ENCODE assay signal across 13 cellular contexts in the genomic region with DNA sequence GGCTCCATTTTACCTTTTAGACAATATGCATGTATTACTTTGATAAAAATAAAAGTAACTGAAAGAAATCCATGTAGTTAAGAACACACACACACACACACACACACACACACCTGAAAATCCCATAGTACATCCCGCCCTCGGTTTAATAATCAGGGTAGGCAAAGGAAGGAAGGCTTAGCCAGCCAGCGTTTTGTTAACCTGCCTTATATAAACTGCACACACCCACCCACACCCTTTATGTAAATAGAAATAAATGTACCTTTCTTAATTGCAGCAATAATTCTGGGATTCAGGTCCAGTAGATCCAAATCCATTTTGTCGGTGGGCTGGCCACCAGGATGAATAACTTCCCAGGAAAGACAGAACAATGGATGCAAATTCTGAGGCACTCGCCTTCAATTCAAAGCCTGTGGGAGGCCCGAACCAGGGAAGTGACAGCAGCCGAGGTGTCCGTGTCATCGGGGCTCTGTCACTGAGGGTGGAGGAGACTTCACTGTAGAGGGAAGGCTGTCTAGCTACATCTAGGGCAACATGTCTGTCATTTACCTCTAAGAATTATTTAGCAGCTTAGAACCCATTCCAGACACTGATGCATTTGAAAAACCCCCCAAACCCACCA. TPM values are rescaled to one million over a fixed set of nuclear protein-coding genes. Genes with fewer than 3 reads are reported as not detected.
DNase-seq lines count a peak whose midpoint lies in the region; TF ChIP-seq lines count a peak whose summit lies in the region.
"Had no signal": no experiment of that assay in that cellular context is flagged by ENCODE, and none has a peak within 500 bp of the region (broad histone marks: within the 10 kb centered on the region; RNA-seq: fewer than 3 reads in every experiment).

No MANE protein-coding gene starts in this region.

- H3K36me3 ChIP-seq in HEK293 (ENCODE audit: control insufficient read depth in 2 of 2, insufficient read depth in 1 of 2, low read length in 2 of 2) (peaks cover 15 to 79% of the 10 kb centered on the region in 2 experiments), Peyer's patch (peaks cover 0 to 2% (median 0%) of the 10 kb centered on the region in 3 donors)
- H3K36me3 ChIP-seq: cardiac muscle cell had no signal

- CTCF ChIA-PET in HEK293 (lab: Yijun Ruan, JAX) = no interaction called here

- H3K9me3 ChIP-seq in HEK293 (ENCODE audit: control insufficient read depth, insufficient read depth, low read depth, low read length) (no peaks in the 10 kb centered on the region), Peyer's patch (no peaks in the 10 kb centered on the region)

- no peak overlapping the region for H3K4me3 ChIP-seq in HEK293 (ENCODE audit: low read depth, low read length)
- H3K4me3 ChIP-seq in Peyer's patch = no peak overlapping the region
- no peak overlapping the region for H3K4me3 ChIP-seq in skin epidermis
- H3K4me3 ChIP-seq: cardiac muscle cell had no signal

- POLR2A ChIA-PET in HEK293 (lab: Yijun Ruan, JAX) = no interaction called here

- TF ChIP-seq POLR2A in Peyer's patch (IDR thresholded peaks at IDR 0.05) = no peak

- H3K27ac ChIP-seq in HEK293 (ENCODE audit: extremely low read depth, low read depth, low read length) = no peak overlapping the region
- peak overlapping the region; percentile 5 to 77 (median 50) for H3K27ac ChIP-seq in Peyer's patch
- peak overlapping the region; percentile 93 for H3K27ac ChIP-seq in epithelial cell of prostate
- H3K27ac ChIP-seq in skin epidermis = peak overlapping the region in 16 of 21 experiments; percentile 16 to 85 (median 74)
- H3K27ac ChIP-seq: cardiac muscle cell had no signal

- DNase-seq in Peyer's patch = no peak
- DNase-seq in epithelial cell of prostate (ENCODE audit: low read depth, low spot score) = no peak
- no peak for DNase-seq in NCI-H82 treated with DMSO at 0.1 percent for 48 hours (lab: John Stamatoyannopoulos, UW; ENCODE audit: unreplicated experiment)
- DNase-seq in T1000 (lab: John Stamatoyannopoulos, UW) = no peak
- DNase-seq in activated naive CD4-positive, alpha-beta T cell treated with anti-CD3 and anti-CD28 coated beads, Interleukin-2, amount 50 U/mL, for 16 hours = no peak
- DNase-seq: activated CD4-positive, alpha-beta T cell treated with anti-CD3 and anti-CD28 coated beads for 1 hour; CD8-positive, alpha-beta T cell; HFFc6; NCI-H1105; NCI-H774 had no signal

- H3K4me1 ChIP-seq in HEK293 (ENCODE audit: control insufficient read depth, insufficient read depth, low read length) = peaks cover 3% of the 10 kb centered on the region; the same call in 1 of the 2 replicates
- peaks cover 4 to 49% (median 9%) of the 10 kb centered on the region in 4 donors for H3K4me1 ChIP-seq in Peyer's patch

- no peak for TF ChIP-seq CTCF in HEK293 (tag by site-specific recombination; IDR thresholded peaks at IDR 0.05)
- no peak for TF ChIP-seq CTCF in Peyer's patch (IDR thresholded peaks at IDR 0.05)

- no peaks in the 10 kb centered on the region for H3K27me3 ChIP-seq in Peyer's patch
- H3K27me3 ChIP-seq: cardiac muscle cell had no signal

TF ChIP-seq in HEK293, 187 proteins besides CTCF, POLR2A, EP300 and RAD21:
- TF ChIP-seq, protein P1, sequence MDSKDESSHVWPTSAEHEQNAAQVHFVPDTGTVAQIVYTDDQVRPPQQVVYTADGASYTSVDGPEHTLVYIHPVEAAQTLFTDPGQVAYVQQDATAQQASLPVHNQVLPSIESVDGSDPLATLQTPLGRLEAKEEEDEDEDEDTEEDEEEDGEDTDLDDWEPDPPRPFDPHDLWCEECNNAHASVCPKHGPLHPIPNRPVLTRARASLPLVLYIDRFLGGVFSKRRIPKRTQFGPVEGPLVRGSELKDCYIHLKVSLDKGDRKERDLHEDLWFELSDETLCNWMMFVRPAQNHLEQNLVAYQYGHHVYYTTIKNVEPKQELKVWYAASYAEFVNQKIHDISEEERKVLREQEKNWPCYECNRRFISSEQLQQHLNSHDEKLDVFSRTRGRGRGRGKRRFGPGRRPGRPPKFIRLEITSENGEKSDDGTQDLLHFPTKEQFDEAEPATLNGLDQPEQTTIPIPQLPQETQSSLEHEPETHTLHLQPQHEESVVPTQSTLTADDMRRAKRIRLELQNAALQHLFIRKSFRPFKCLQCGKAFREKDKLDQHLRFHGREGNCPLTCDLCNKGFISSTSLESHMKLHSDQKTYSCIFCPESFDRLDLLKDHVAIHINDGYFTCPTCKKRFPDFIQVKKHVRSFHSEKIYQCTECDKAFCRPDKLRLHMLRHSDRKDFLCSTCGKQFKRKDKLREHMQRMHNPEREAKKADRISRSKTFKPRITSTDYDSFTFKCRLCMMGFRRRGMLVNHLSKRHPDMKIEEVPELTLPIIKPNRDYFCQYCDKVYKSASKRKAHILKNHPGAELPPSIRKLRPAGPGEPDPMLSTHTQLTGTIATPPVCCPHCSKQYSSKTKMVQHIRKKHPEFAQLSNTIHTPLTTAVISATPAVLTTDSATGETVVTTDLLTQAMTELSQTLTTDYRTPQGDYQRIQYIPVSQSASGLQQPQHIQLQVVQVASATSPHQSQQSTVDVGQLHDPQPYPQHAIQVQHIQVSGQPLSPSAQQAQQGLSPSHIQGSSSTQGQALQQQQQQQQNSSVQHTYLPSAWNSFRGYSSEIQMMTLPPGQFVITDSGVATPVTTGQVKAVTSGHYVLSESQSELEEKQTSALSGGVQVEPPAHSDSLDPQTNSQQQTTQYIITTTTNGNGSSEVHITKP (tag by site-specific recombination; IDR thresholded peaks at IDR 0.05) = peak; percentile 89
- TF ChIP-seq SCRT2 (tag by site-specific recombination; IDR thresholded peaks at IDR 0.05) (no peak), ZNF155 (tag by site-specific recombination; IDR thresholded peaks at IDR 0.05) (no peak), EGR2 (tag by site-specific recombination; IDR thresholded peaks at IDR 0.05; ENCODE audit: low read depth) (peak; percentile 46; the same call in 1 of the 2 replicates), ZSCAN23 (tag by site-specific recombination; IDR thresholded peaks at IDR 0.05) (no peak), KLF7 (tag by site-specific recombination; IDR thresholded peaks at IDR 0.05; ENCODE audit: borderline replicate concordance) (no peak), KLF1 (tag by site-specific recombination; IDR thresholded peaks at IDR 0.05) (peak; percentile 88), ZFHX2 (tag by site-specific recombination; conservative IDR thresholded peaks at IDR 0.05) (peak; percentile 42)
- TF ChIP-seq, protein P2, sequence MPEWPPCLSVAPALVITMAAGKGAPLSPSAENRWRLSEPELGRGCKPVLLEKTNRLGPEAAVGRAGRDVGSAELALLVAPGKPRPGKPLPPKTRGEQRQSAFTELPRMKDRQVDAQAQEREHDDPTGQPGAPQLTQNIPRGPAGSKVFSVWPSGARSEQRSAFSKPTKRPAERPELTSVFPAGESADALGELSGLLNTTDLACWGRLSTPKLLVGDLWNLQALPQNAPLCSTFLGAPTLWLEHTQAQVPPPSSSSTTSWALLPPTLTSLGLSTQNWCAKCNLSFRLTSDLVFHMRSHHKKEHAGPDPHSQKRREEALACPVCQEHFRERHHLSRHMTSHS (tag by site-specific recombination; IDR thresholded peaks at IDR 0.05) = no peak
- TF ChIP-seq, protein P3, sequence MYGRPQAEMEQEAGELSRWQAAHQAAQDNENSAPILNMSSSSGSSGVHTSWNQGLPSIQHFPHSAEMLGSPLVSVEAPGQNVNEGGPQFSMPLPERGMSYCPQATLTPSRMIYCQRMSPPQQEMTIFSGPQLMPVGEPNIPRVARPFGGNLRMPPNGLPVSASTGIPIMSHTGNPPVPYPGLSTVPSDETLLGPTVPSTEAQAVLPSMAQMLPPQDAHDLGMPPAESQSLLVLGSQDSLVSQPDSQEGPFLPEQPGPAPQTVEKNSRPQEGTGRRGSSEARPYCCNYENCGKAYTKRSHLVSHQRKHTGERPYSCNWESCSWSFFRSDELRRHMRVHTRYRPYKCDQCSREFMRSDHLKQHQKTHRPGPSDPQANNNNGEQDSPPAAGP (tag by site-specific recombination; IDR thresholded peaks at IDR 0.05) = peak; percentile 64; the same call in 1 of the 2 replicates
- TF ChIP-seq, protein P4, sequence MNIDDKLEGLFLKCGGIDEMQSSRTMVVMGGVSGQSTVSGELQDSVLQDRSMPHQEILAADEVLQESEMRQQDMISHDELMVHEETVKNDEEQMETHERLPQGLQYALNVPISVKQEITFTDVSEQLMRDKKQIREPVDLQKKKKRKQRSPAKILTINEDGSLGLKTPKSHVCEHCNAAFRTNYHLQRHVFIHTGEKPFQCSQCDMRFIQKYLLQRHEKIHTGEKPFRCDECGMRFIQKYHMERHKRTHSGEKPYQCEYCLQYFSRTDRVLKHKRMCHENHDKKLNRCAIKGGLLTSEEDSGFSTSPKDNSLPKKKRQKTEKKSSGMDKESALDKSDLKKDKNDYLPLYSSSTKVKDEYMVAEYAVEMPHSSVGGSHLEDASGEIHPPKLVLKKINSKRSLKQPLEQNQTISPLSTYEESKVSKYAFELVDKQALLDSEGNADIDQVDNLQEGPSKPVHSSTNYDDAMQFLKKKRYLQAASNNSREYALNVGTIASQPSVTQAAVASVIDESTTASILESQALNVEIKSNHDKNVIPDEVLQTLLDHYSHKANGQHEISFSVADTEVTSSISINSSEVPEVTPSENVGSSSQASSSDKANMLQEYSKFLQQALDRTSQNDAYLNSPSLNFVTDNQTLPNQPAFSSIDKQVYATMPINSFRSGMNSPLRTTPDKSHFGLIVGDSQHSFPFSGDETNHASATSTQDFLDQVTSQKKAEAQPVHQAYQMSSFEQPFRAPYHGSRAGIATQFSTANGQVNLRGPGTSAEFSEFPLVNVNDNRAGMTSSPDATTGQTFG (tag by site-specific recombination; IDR thresholded peaks at IDR 0.05; ENCODE audit: borderline replicate concordance) = no peak

RNA-seq across cellular contexts. Expression of a gene that starts 4.4 kb away (rescaled TPM):
- total RNA-seq in Peyer's patch = 10 to 100 TPM; 11.6 to 42.9 (median 16.2) TPM

RNA-seq across cellular contexts. Expression of a gene that starts 4.7 kb away (rescaled TPM):
- total RNA-seq in Peyer's patch = 10 to 100 TPM; 40.3 to 81.2 (median 59.0) TPM
